Comparison of ENCODE assay signal across 1 cellular context in the genomic region with DNA sequence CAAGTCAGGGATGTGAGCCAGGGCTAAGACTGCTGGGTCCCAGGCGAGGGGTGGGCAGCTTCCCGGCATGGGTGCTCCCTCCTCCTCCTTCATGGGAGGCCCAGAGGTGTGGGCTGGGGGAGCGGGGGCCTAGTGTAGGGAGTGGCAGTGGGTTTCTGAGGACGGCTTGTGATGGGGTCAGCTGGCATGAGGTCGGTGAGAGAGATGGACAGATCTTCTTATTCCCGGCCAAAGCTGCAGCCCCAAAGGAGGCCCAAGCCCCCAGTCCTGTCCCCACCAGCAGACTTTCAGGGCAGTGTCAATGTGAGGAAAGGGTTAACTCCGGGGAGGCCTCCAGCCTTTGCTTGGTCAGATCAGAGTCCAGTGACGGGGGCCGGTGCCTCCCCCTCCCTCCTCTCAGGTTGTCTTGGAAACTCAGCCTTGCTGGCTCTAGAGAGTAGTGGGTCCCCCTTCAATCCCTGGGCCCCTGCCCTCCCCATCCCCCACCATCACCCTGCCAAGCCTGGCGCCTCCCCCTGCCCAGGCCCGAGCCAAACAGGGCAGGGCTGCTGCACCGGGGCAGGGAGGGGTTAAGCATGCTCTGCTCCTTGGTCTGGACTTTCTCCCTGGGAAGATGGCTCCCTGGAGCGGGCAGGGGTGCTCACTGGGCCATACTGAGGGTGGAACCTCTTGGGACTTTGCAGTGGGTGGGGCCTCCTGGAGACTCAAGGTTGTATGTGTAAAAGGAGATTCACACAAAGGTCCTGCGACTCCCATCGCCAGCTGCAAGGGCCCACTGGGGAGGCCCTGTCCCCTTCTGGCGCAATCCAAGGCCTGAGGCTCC.
A peak's percentile ranks its signal among the peaks of the same experiment; 100 is the strongest.
TF ChIP-seq lines count a peak whose summit lies in the region.

No MANE protein-coding gene starts in this region.

TF ChIP-seq in HepG2, 621 proteins besides CTCF, POLR2A, EP300 and RAD21 (continues in another document):
- TF ChIP-seq HDAC2 (CRISPR knock-in tag; IDR thresholded peaks at IDR 0.05), result peak; percentile 88
- TF ChIP-seq ZNF143 (CRISPR knock-in tag; IDR thresholded peaks at IDR 0.05), result peak; percentile 35; the same call in 1 of the 2 replicates
- TF ChIP-seq ZNF691 (CRISPR knock-in tag; IDR thresholded peaks at IDR 0.05; ENCODE audit: borderline replicate concordance, low read depth), result peak; percentile 46; the same call in 1 of the 2 replicates
- no peak for TF ChIP-seq ZSCAN12 (CRISPR knock-in tag; IDR thresholded peaks at IDR 0.05)
- TF ChIP-seq THAP11 (CRISPR knock-in tag; IDR thresholded peaks at IDR 0.05), result peak; percentile 68
- TF ChIP-seq HOXA7 (CRISPR knock-in tag; IDR thresholded peaks at IDR 0.05), result no peak
- no peak for TF ChIP-seq ZNF704 (CRISPR knock-in tag; IDR thresholded peaks at IDR 0.05; ENCODE audit: borderline replicate concordance)
- TF ChIP-seq ZNF792 (CRISPR knock-in tag; IDR thresholded peaks at IDR 0.05), result peak; percentile 70
- peak; percentile 76; the same call in 1 of the 2 replicates for TF ChIP-seq ZMYM2 (CRISPR knock-in tag; IDR thresholded peaks at IDR 0.05)
- no peak for TF ChIP-seq ZNF713 (CRISPR knock-in tag; IDR thresholded peaks at IDR 0.05)
- TF ChIP-seq, protein P1, sequence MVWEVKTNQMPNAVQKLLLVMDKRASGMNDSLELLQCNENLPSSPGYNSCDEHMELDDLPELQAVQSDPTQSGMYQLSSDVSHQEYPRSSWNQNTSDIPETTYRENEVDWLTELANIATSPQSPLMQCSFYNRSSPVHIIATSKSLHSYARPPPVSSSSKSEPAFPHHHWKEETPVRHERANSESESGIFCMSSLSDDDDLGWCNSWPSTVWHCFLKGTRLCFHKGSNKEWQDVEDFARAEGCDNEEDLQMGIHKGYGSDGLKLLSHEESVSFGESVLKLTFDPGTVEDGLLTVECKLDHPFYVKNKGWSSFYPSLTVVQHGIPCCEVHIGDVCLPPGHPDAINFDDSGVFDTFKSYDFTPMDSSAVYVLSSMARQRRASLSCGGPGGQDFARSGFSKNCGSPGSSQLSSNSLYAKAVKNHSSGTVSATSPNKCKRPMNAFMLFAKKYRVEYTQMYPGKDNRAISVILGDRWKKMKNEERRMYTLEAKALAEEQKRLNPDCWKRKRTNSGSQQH (CRISPR knock-in tag; IDR thresholded peaks at IDR 0.05; ENCODE audit: low read depth), result peak; percentile 57; the same call in 1 of the 2 replicates
- 0 out of 2 replicates have a peak, but pooled peaks have one; percentile 25 for TF ChIP-seq ZNF451 (CRISPR knock-in tag; IDR thresholded peaks at IDR 0.05)
- no peak for TF ChIP-seq KLF15 (CRISPR knock-in tag; IDR thresholded peaks at IDR 0.05; ENCODE audit: borderline replicate concordance)
- TF ChIP-seq ZNF331 (CRISPR knock-in tag; IDR thresholded peaks at IDR 0.05), result peak; percentile 89; the same call in 1 of the 2 replicates
- TF ChIP-seq TARDBP (CRISPR knock-in tag; IDR thresholded peaks at IDR 0.05), result no peak; the same call in 1 of the 2 replicates
- peak; percentile 55; the same call in 1 of the 2 replicates for TF ChIP-seq PPARG (CRISPR knock-in tag; conservative IDR thresholded peaks at IDR 0.05)
- TF ChIP-seq RCOR2 (CRISPR knock-in tag; IDR thresholded peaks at IDR 0.05), result peak; percentile 77; the same call in 1 of the 2 replicates
- no peak; the same call in none of the 2 replicates for TF ChIP-seq ZNF891 (CRISPR knock-in tag; IDR thresholded peaks at IDR 0.05)
- TF ChIP-seq SMAD1 (CRISPR knock-in tag; IDR thresholded peaks at IDR 0.05; ENCODE audit: borderline replicate concordance, low read depth), result 0 out of 2 replicates have a peak, but pooled peaks have one; percentile 16
- TF ChIP-seq MEF2D (CRISPR knock-in tag; IDR thresholded peaks at IDR 0.05), result peak; percentile 76
- TF ChIP-seq HNF1B (CRISPR knock-in tag; IDR thresholded peaks at IDR 0.05), result peak; percentile 84
- no peak for TF ChIP-seq TOPORS (CRISPR knock-in tag; IDR thresholded peaks at IDR 0.05)
- TF ChIP-seq AGO1 (IDR thresholded peaks at IDR 0.05; ENCODE audit: low read depth, low read length, poor library complexity, severe bottlenecking), result no peak
- peak; percentile 89 for TF ChIP-seq SP5 (CRISPR knock-in tag; IDR thresholded peaks at IDR 0.05; ENCODE audit: borderline replicate concordance, low read depth)
- no peak for TF ChIP-seq MAFG (CRISPR knock-in tag; IDR thresholded peaks at IDR 0.05)
- TF ChIP-seq ZNF749 (CRISPR knock-in tag; IDR thresholded peaks at IDR 0.05; ENCODE audit: borderline replicate concordance), result no peak
- no peak for TF ChIP-seq ZNF337 (CRISPR knock-in tag; IDR thresholded peaks at IDR 0.05; ENCODE audit: borderline replicate concordance, low read depth)
- TF ChIP-seq E2F2 (CRISPR knock-in tag; IDR thresholded peaks at IDR 0.05; ENCODE audit: borderline replicate concordance), result 0 out of 2 replicates have a peak, but pooled peaks have one; percentile 19
- TF ChIP-seq NR2F1 (CRISPR knock-in tag; IDR thresholded peaks at IDR 0.05), result peak in 1 of 2 experiments; percentile 51; a peak in 2 of 4 replicates
- TF ChIP-seq MIER2 (CRISPR knock-in tag; IDR thresholded peaks at IDR 0.05), result no peak
- no peak for TF ChIP-seq PHB2 (IDR thresholded peaks at IDR 0.05; ENCODE audit: partially characterized antibody)
- no peak for TF ChIP-seq ZNF883 (CRISPR knock-in tag; IDR thresholded peaks at IDR 0.05; ENCODE audit: not compliant biosample characterization)
- 0 out of 2 replicates have a peak, but pooled peaks have one; percentile 36 for TF ChIP-seq ZNF564 (CRISPR knock-in tag; IDR thresholded peaks at IDR 0.05)
- peak; percentile 89 for TF ChIP-seq ARNT2 (CRISPR knock-in tag; IDR thresholded peaks at IDR 0.05; ENCODE audit: low read depth)
- TF ChIP-seq GZF1 (CRISPR knock-in tag; IDR thresholded peaks at IDR 0.05), result 0 out of 2 replicates have a peak, but pooled peaks have one; percentile 24
- TF ChIP-seq ZNF562 (CRISPR knock-in tag; IDR thresholded peaks at IDR 0.05; ENCODE audit: borderline replicate concordance), result no peak
- TF ChIP-seq NCOA2 (CRISPR knock-in tag; IDR thresholded peaks at IDR 0.05), result peak; percentile 82
- peak; percentile 78 for TF ChIP-seq CCAR2 (optimal IDR thresholded peaks at IDR 0.05; ENCODE audit: low read depth, low read length)
- TF ChIP-seq ZFP90 (CRISPR knock-in tag; IDR thresholded peaks at IDR 0.05; ENCODE audit: borderline replicate concordance), result peak; percentile 79
- no peak for TF ChIP-seq BORCS8-MEF2B (CRISPR knock-in tag; IDR thresholded peaks at IDR 0.05)
- TF ChIP-seq CENPT (CRISPR knock-in tag; IDR thresholded peaks at IDR 0.05; ENCODE audit: low read depth), result no peak
- no peak for TF ChIP-seq NR3C1 (CRISPR knock-in tag; IDR thresholded peaks at IDR 0.05)
- TF ChIP-seq YY1 (IDR thresholded peaks at IDR 0.05; ENCODE audit: insufficient read depth, insufficient replicate concordance, low read depth, low read length), result peak; percentile 83
- no peak for TF ChIP-seq ZNF546 (CRISPR knock-in tag; conservative IDR thresholded peaks at IDR 0.05)
- TF ChIP-seq TERF1 (CRISPR knock-in tag; IDR thresholded peaks at IDR 0.05), result no peak
- TF ChIP-seq NR0B2 (CRISPR knock-in tag; IDR thresholded peaks at IDR 0.05), result 0 out of 2 replicates have a peak, but pooled peaks have one; percentile 69
- TF ChIP-seq CERS6 (CRISPR knock-in tag; IDR thresholded peaks at IDR 0.05), result no peak
- TF ChIP-seq SRSF1 (optimal IDR thresholded peaks at IDR 0.05; ENCODE audit: low read depth, low read length), result peak; percentile 73
- TF ChIP-seq ZEB1 (IDR thresholded peaks at IDR 0.05; ENCODE audit: insufficient replicate concordance, low read depth), result peak; percentile 75
- no peak for TF ChIP-seq ZNF672 (CRISPR knock-in tag; IDR thresholded peaks at IDR 0.05)
- peak; percentile 100 for TF ChIP-seq ZSCAN25 (CRISPR knock-in tag; IDR thresholded peaks at IDR 0.05)
- TF ChIP-seq, protein P2, sequence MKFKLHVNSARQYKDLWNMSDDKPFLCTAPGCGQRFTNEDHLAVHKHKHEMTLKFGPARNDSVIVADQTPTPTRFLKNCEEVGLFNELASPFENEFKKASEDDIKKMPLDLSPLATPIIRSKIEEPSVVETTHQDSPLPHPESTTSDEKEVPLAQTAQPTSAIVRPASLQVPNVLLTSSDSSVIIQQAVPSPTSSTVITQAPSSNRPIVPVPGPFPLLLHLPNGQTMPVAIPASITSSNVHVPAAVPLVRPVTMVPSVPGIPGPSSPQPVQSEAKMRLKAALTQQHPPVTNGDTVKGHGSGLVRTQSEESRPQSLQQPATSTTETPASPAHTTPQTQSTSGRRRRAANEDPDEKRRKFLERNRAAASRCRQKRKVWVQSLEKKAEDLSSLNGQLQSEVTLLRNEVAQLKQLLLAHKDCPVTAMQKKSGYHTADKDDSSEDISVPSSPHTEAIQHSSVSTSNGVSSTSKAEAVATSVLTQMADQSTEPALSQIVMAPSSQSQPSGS (CRISPR knock-in tag; IDR thresholded peaks at IDR 0.05), result peak; percentile 52; the same call in 1 of the 2 replicates
- TF ChIP-seq ZBTB42 (CRISPR knock-in tag; IDR thresholded peaks at IDR 0.05), result 0 out of 2 replicates have a peak, but pooled peaks have one; percentile 35
- TF ChIP-seq XBP1 (CRISPR knock-in tag; IDR thresholded peaks at IDR 0.05), result no peak
- TF ChIP-seq NFE2L1 (CRISPR knock-in tag; IDR thresholded peaks at IDR 0.05; ENCODE audit: borderline replicate concordance), result no peak
- 0 out of 2 replicates have a peak, but pooled peaks have one; percentile 22 for TF ChIP-seq EED (CRISPR knock-in tag; IDR thresholded peaks at IDR 0.05)
- TF ChIP-seq, protein P3, sequence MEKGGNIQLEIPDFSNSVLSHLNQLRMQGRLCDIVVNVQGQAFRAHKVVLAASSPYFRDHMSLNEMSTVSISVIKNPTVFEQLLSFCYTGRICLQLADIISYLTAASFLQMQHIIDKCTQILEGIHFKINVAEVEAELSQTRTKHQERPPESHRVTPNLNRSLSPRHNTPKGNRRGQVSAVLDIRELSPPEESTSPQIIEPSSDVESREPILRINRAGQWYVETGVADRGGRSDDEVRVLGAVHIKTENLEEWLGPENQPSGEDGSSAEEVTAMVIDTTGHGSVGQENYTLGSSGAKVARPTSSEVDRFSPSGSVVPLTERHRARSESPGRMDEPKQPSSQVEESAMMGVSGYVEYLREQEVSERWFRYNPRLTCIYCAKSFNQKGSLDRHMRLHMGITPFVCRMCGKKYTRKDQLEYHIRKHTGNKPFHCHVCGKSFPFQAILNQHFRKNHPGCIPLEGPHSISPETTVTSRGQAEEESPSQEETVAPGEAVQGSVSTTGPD (CRISPR knock-in tag; IDR thresholded peaks at IDR 0.05), result no peak
- no peak for TF ChIP-seq ZNF484 (CRISPR knock-in tag; IDR thresholded peaks at IDR 0.05; ENCODE audit: borderline replicate concordance, low read depth)
- no peak for TF ChIP-seq ZBTB21 (CRISPR knock-in tag; IDR thresholded peaks at IDR 0.05)
